ENCODE assay signal across 10 cellular contexts in genomic region chr13:99894835-99895427, GRCh38.
DNase-seq lines count a peak whose midpoint lies in the region; ATAC-seq, FAIRE-seq and TF ChIP-seq lines count a peak whose summit lies in the region.
"Had no signal": no experiment of that assay in that cellular context is flagged by ENCODE, and none has a peak within 500 bp of the region (broad histone marks: within the 10 kb centered on the region; RNA-seq: fewer than 3 reads in every experiment).

No MANE protein-coding gene starts in this region.

- H3K4me1 ChIP-seq in Peyer's patch (peaks cover 0 to 12% (median 6%) of the 10 kb centered on the region in 4 donors), rectal smooth muscle tissue (ENCODE audit: control insufficient read depth, insufficient read depth, low read length) (no peaks in the 10 kb centered on the region)

- no peaks in the 10 kb centered on the region for H3K9me3 ChIP-seq in Peyer's patch

- no peak overlapping the region for H3K9ac ChIP-seq in rectal smooth muscle tissue (ENCODE audit: low read length)

- H3K27me3 ChIP-seq in Peyer's patch: peaks cover 0 to 15% of the 10 kb centered on the region in 2 donors
- peaks cover 13% of the 10 kb centered on the region for H3K27me3 ChIP-seq in rectal smooth muscle tissue (ENCODE audit: control insufficient read depth, insufficient read depth, low read length)

- no peaks in the 10 kb centered on the region for H3K36me3 ChIP-seq in Peyer's patch
- H3K36me3 ChIP-seq in rectal smooth muscle tissue (ENCODE audit: control insufficient read depth, insufficient read depth, low read length): no peaks in the 10 kb centered on the region

- no peak for TF ChIP-seq POLR2A in Peyer's patch (IDR thresholded peaks at IDR 0.05)

- FAIRE-seq in frontal cortex (lab: Jason Lieb, UNC): no peak

- peak overlapping the region; percentile 11 to 59 (median 44) for H3K4me3 ChIP-seq in Peyer's patch
- H3K4me3 ChIP-seq in fibroblast of mammary gland (ENCODE audit: control insufficient read depth, low read depth, low read length): peak overlapping the region; percentile 6
- peak overlapping the region; percentile 55 for H3K4me3 ChIP-seq in rectal smooth muscle tissue (ENCODE audit: low read length)

- no peak overlapping the region for H3K27ac ChIP-seq in Peyer's patch
- no peak overlapping the region for H3K27ac ChIP-seq in rectal smooth muscle tissue (ENCODE audit: low read depth, low read length)
- H3K27ac ChIP-seq: HL-60 had no signal

- no peak for TF ChIP-seq CTCF in Peyer's patch (IDR thresholded peaks at IDR 0.05)
- no peak for TF ChIP-seq CTCF in fibroblast of mammary gland (conservative IDR thresholded peaks at IDR 0.05; ENCODE audit: control insufficient read depth, insufficient read depth, low read depth, low read length)

- no peak for ATAC-seq in HG02571 (IDR thresholded peaks at IDR 0.05; ENCODE audit: unreplicated experiment)

- peak; percentile 44 for DNase-seq in ELF-1 (ENCODE audit: low read depth, low spot score)
- no peak for DNase-seq in Peyer's patch
- DNase-seq in fibroblast of mammary gland (ENCODE audit: low read depth): no peak
- no peak for DNase-seq in frontal cortex (ENCODE audit: low spot score in 2 of 2)
- no peak for DNase-seq in stimulated activated CD4-positive, alpha-beta T cell treated with anti-CD3 and anti-CD28 coated beads, Interleukin-12 subunit alpha, Interleukin-12 subunit beta, amount 100 ng/mL, for 4 hours
- no peak for DNase-seq in CD1c-positive myeloid dendritic cell (ENCODE audit: extremely low spot score)
- DNase-seq: stimulated activated CD4-positive, alpha-beta T cell treated with anti-CD3 and anti-CD28 coated beads, Interleukin-4, amount 100 ng/mL, for 24 hours had no signal
